33 cellular contexts compared by ENCODE assay signal in the genomic region with DNA sequence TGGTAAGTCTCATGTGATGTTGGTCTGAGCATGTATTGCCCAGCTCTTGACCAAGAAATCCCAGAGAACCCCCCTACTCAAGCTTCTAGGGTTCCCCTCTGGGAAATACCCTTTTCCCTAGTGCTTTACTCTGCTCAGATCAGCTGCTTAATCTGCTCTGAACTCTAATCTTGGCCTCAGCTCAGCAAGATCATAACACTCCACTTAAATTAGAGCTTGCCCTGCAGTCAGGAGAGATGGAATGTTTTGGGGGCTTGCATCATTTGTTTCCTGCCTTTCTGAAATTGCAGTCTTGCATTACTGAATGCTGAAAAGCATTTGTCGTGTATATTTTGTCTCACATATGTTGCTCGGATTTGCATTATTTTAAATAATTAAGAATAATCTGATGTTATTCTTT.
"Had no signal": no experiment of that assay in that cellular context is flagged by ENCODE, and none has a peak within 500 bp of the region (broad histone marks: within the 10 kb centered on the region; RNA-seq: fewer than 3 reads in every experiment).

No MANE protein-coding gene starts in this region.

- H3K4me3 ChIP-seq: ascending aorta, breast epithelium, cardiac muscle cell, colonic mucosa, esophagus squamous epithelium, gastroesophageal sphincter, heart right ventricle had no signal

- ATAC-seq: activated CD4-positive, alpha-beta T cell treated with anti-CD3 and anti-CD28 coated beads for 36 hours; activated CD8-positive, alpha-beta memory T cell treated with anti-CD3 and anti-CD28 coated beads, Interleukin-2, amount 10 ng/mL, durations not matched to agents 7 days and 5 days; activated CD8-positive, alpha-beta T cell treated with anti-CD3 and anti-CD28 coated beads, Interleukin-2, amount 10 ng/mL, durations not matched to agents 7 days and 5 days; activated naive CD4-positive, alpha-beta T cell treated with anti-CD3 and anti-CD28 coated beads, Interleukin-2, amount 50 U/mL, for 72 hours; gastroesophageal sphincter; heart right ventricle had no signal

- H3K27ac ChIP-seq: ascending aorta, breast epithelium, cardiac muscle cell, colonic mucosa, epithelial cell of prostate, esophagus squamous epithelium, gastroesophageal sphincter, heart right ventricle had no signal

- DNase-seq: activated CD4-positive, alpha-beta memory T cell treated with anti-CD3 and anti-CD28 coated beads for 36 hours; activated CD4-positive, alpha-beta T cell treated with anti-CD3 and anti-CD28 coated beads for 36 hours; activated CD4-positive, alpha-beta T cell treated with anti-CD3 and anti-CD28 coated beads, Interleukin-2, amount 10 ng/mL, durations not matched to agents 24 days and 14 days; activated CD4-positive, CD25-positive, alpha-beta regulatory T cell; activated CD4-positive, CD25-positive, alpha-beta regulatory T cell treated with anti-CD3 and anti-CD28 coated beads, Interleukin-2, amount 50 U/mL, for 72 hours; activated CD8-positive, alpha-beta memory T cell treated with anti-CD3 and anti-CD28 coated beads, Interleukin-2, amount 10 ng/mL, durations not matched to agents 7 days and 5 days; activated CD8-positive, alpha-beta memory T cell treated with anti-CD3 and anti-CD28 coated beads, Interleukin-2, amount 50 U/mL, for 4 hours; activated CD8-positive, alpha-beta T cell treated with anti-CD3 and anti-CD28 coated beads, Interleukin-2, amount 10 ng/mL, durations not matched to agents 7 days and 5 days; activated gamma-delta T cell; activated naive CD4-positive, alpha-beta T cell; activated naive CD4-positive, alpha-beta T cell treated with anti-CD3 and anti-CD28 coated beads, Interleukin-2, amount 10 ng/mL, durations not matched to agents 7 days and 5 days; activated naive CD8-positive, alpha-beta T cell treated with anti-CD3 and anti-CD28 coated beads, Interleukin-2, amount 10 ng/mL, durations not matched to agents 7 days and 5 days; activated T-cell treated with anti-CD3 and anti-CD28 coated beads, Interleukin-2, amount 50 U/mL, for 1 hour; activated T-cell treated with anti-CD3 and anti-CD28 coated beads, Interleukin-2, amount 50 U/mL, for 48 hours; central memory CD4-positive, alpha-beta T cell; cerebellar nuclear complex; colonic mucosa; effector CD8-positive, alpha-beta T cell; esophagus squamous epithelium; foreskin melanocyte; heart right ventricle; T1000 had no signal

- H3K4me1 ChIP-seq: ascending aorta, breast epithelium, colonic mucosa, esophagus squamous epithelium, gastroesophageal sphincter, heart right ventricle had no signal

- H3K27ac Mint-ChIP-seq: activated CD4-positive, alpha-beta memory T cell treated with anti-CD3 and anti-CD28 coated beads for 36 hours; activated CD4-positive, alpha-beta T cell treated with anti-CD3 and anti-CD28 coated beads for 36 hours; activated CD4-positive, alpha-beta T cell treated with anti-CD3 and anti-CD28 coated beads, Interleukin-2, amount 10 ng/mL, durations not matched to agents 24 days and 14 days; activated CD8-positive, alpha-beta memory T cell treated with anti-CD3 and anti-CD28 coated beads, Interleukin-2, amount 10 ng/mL, durations not matched to agents 7 days and 5 days; activated CD8-positive, alpha-beta T cell treated with anti-CD3 and anti-CD28 coated beads, Interleukin-2, amount 10 ng/mL, durations not matched to agents 7 days and 5 days; activated naive CD4-positive, alpha-beta T cell treated with anti-CD3 and anti-CD28 coated beads, Interleukin-2, amount 10 ng/mL, durations not matched to agents 7 days and 5 days; activated naive CD4-positive, alpha-beta T cell treated with anti-CD3 and anti-CD28 coated beads, Interleukin-2, amount 50 U/mL, for 72 hours; activated naive CD8-positive, alpha-beta T cell treated with anti-CD3 and anti-CD28 coated beads, Interleukin-2, amount 10 ng/mL, durations not matched to agents 7 days and 5 days; activated T-helper 1 cell treated with anti-CD3 and anti-CD28 coated beads, Interleukin-12 subunit alpha, Interleukin-12 subunit beta, Interleukin-2, Interleukin-4 antibody, amounts not matched to agents 30 ng/mL and 10 ng/mL and 1 ng/mL, durations not matched to agents 14 hours and 24 hours and 36 hours; activated T-helper 2 cell treated with anti-CD3 and anti-CD28 coated beads, Interferon-gamma antibody, Interleukin-2, Interleukin-4, amounts not matched to agents 10 μg/mL and 5 μg/mL and 100 μg/mL, durations not matched to agents 14 hours and 24 hours and 36 hours; brain; T-helper 1 cell treated with Interleukin-12 subunit alpha and Interleukin-12 subunit beta and Interleukin-4 antibody, amounts not matched to agents 30 μg/mL and 1 μg/mL, for 36 hours; T-helper 2 cell treated with Interferon-gamma antibody and Interleukin-4, amounts not matched to agents 5 μg/mL and 100 μg/mL, for 36 hours had no signal

- H3K27me3 ChIP-seq: ascending aorta, breast epithelium, cardiac muscle cell, colonic mucosa, esophagus squamous epithelium, gastroesophageal sphincter, heart right ventricle had no signal

- H3K9me3 Mint-ChIP-seq: activated CD4-positive, alpha-beta T cell treated with anti-CD3 and anti-CD28 coated beads, Interleukin-2, amount 10 ng/mL, durations not matched to agents 24 days and 14 days; activated naive CD4-positive, alpha-beta T cell treated with anti-CD3 and anti-CD28 coated beads, Interleukin-2, amount 10 ng/mL, durations not matched to agents 7 days and 5 days; brain had no signal

- H3K4me1 Mint-ChIP-seq: activated CD4-positive, alpha-beta T cell treated with anti-CD3 and anti-CD28 coated beads for 36 hours; activated CD4-positive, alpha-beta T cell treated with anti-CD3 and anti-CD28 coated beads, Interleukin-2, amount 10 ng/mL, durations not matched to agents 24 days and 14 days; activated CD8-positive, alpha-beta memory T cell treated with anti-CD3 and anti-CD28 coated beads, Interleukin-2, amount 10 ng/mL, durations not matched to agents 7 days and 5 days; activated naive CD4-positive, alpha-beta T cell treated with anti-CD3 and anti-CD28 coated beads, Interleukin-2, amount 10 ng/mL, durations not matched to agents 7 days and 5 days; activated naive CD8-positive, alpha-beta T cell treated with anti-CD3 and anti-CD28 coated beads, Interleukin-2, amount 10 ng/mL, durations not matched to agents 7 days and 5 days had no signal

- H3K4me3 Mint-ChIP-seq: activated CD4-positive, alpha-beta memory T cell treated with anti-CD3 and anti-CD28 coated beads for 36 hours; activated CD4-positive, alpha-beta T cell treated with anti-CD3 and anti-CD28 coated beads for 36 hours; activated CD4-positive, alpha-beta T cell treated with anti-CD3 and anti-CD28 coated beads, Interleukin-2, amount 10 ng/mL, durations not matched to agents 24 days and 14 days; activated CD8-positive, alpha-beta memory T cell treated with anti-CD3 and anti-CD28 coated beads, Interleukin-2, amount 10 ng/mL, durations not matched to agents 7 days and 5 days; activated CD8-positive, alpha-beta T cell treated with anti-CD3 and anti-CD28 coated beads, Interleukin-2, amount 10 ng/mL, durations not matched to agents 7 days and 5 days; activated naive CD4-positive, alpha-beta T cell treated with anti-CD3 and anti-CD28 coated beads, Interleukin-2, amount 10 ng/mL, durations not matched to agents 7 days and 5 days; activated naive CD8-positive, alpha-beta T cell treated with anti-CD3 and anti-CD28 coated beads, Interleukin-2, amount 10 ng/mL, durations not matched to agents 7 days and 5 days; activated T-helper 1 cell treated with anti-CD3 and anti-CD28 coated beads, Interleukin-12 subunit alpha, Interleukin-12 subunit beta, Interleukin-2, Interleukin-4 antibody, amounts not matched to agents 30 ng/mL and 10 ng/mL and 1 ng/mL, durations not matched to agents 14 hours and 24 hours and 36 hours; brain; T-helper 1 cell treated with Interleukin-12 subunit alpha and Interleukin-12 subunit beta and Interleukin-4 antibody, amounts not matched to agents 30 μg/mL and 1 μg/mL, for 36 hours; T-helper 2 cell treated with Interferon-gamma antibody and Interleukin-4, amounts not matched to agents 5 μg/mL and 100 μg/mL, for 36 hours had no signal

- H3K27me3 Mint-ChIP-seq: activated CD4-positive, alpha-beta memory T cell treated with anti-CD3 and anti-CD28 coated beads for 36 hours; activated CD4-positive, alpha-beta T cell treated with anti-CD3 and anti-CD28 coated beads for 36 hours; activated CD4-positive, alpha-beta T cell treated with anti-CD3 and anti-CD28 coated beads, Interleukin-2, amount 10 ng/mL, durations not matched to agents 24 days and 14 days; activated CD8-positive, alpha-beta memory T cell treated with anti-CD3 and anti-CD28 coated beads, Interleukin-2, amount 10 ng/mL, durations not matched to agents 7 days and 5 days; activated naive CD4-positive, alpha-beta T cell treated with anti-CD3 and anti-CD28 coated beads, Interleukin-2, amount 10 ng/mL, durations not matched to agents 7 days and 5 days; activated naive CD8-positive, alpha-beta T cell treated with anti-CD3 and anti-CD28 coated beads, Interleukin-2, amount 10 ng/mL, durations not matched to agents 7 days and 5 days; brain had no signal

- H3K36me3 Mint-ChIP-seq: activated CD4-positive, alpha-beta memory T cell treated with anti-CD3 and anti-CD28 coated beads for 36 hours; activated CD8-positive, alpha-beta memory T cell treated with anti-CD3 and anti-CD28 coated beads, Interleukin-2, amount 10 ng/mL, durations not matched to agents 7 days and 5 days; activated naive CD4-positive, alpha-beta T cell treated with anti-CD3 and anti-CD28 coated beads, Interleukin-2, amount 10 ng/mL, durations not matched to agents 7 days and 5 days; activated naive CD4-positive, alpha-beta T cell treated with anti-CD3 and anti-CD28 coated beads, Interleukin-2, amount 50 U/mL, for 72 hours; activated naive CD8-positive, alpha-beta T cell treated with anti-CD3 and anti-CD28 coated beads, Interleukin-2, amount 10 ng/mL, durations not matched to agents 7 days and 5 days; brain had no signal

- H3K36me3 ChIP-seq: ascending aorta, breast epithelium, cardiac muscle cell, colonic mucosa, esophagus squamous epithelium, gastroesophageal sphincter, heart right ventricle had no signal
